ENCODE assay signal across 14 cellular contexts in genomic region chr3:127747066-127747465, GRCh38.
DNase-seq lines count a peak whose midpoint lies in the region; ATAC-seq and TF ChIP-seq lines count a peak whose summit lies in the region.
"Had no signal": no experiment of that assay in that cellular context is flagged by ENCODE, and none has a peak within 500 bp of the region (broad histone marks: within the 10 kb centered on the region; RNA-seq: fewer than 3 reads in every experiment).

No MANE protein-coding gene starts in this region.

- in situ Hi-C loops in mammary epithelial cell (cut with MboI; ENCODE audit: low sequenced_read_pairs in 2 of 2) = no loop called here

- H4K20me1 ChIP-seq in mammary epithelial cell (ENCODE audit: insufficient read depth, low read length) = no peaks in the 10 kb centered on the region

- no TSS peak for BruUV-seq in MCF 10A (replicated peaks; lab: Mats Ljungman, UMichigan)
- no TSS peak for BruUV-seq in mammary epithelial cell (replicated peaks; lab: Mats Ljungman, UMichigan)

- H3K27me3 Mint-ChIP-seq in MCF 10A (ENCODE audit: insufficient read depth, unreplicated experiment) (no peaks in the 10 kb centered on the region), osteocyte (ENCODE audit: unreplicated experiment) (no peaks in the 10 kb centered on the region)

- peaks cover 46% of the 10 kb centered on the region for H3K4me1 Mint-ChIP-seq in MCF 10A (ENCODE audit: insufficient read depth, unreplicated experiment)
- H3K4me1 Mint-ChIP-seq in osteocyte (ENCODE audit: unreplicated experiment) = peaks cover 89% of the 10 kb centered on the region

- H3K9me3 Mint-ChIP-seq in MCF 10A (ENCODE audit: unreplicated experiment) = no peaks in the 10 kb centered on the region
- no peaks in the 10 kb centered on the region for H3K9me3 Mint-ChIP-seq in osteocyte (ENCODE audit: unreplicated experiment)
- H3K9me3 Mint-ChIP-seq: activated CD4-positive, alpha-beta memory T cell treated with anti-CD3 and anti-CD28 coated beads for 36 hours had no signal

- no peaks in the 10 kb centered on the region for H3K79me2 ChIP-seq in mammary epithelial cell (ENCODE audit: insufficient read depth, low read length)

- H3K36me3 ChIP-seq in mammary epithelial cell (ENCODE audit: insufficient read depth, low read length) (no peaks in the 10 kb centered on the region), upper lobe of left lung (no peaks in the 10 kb centered on the region)

- intact Hi-C loops in MCF 10A (cut with micrococcal nuclease) (loop anchor here (5.0 kb wide), 2 partner anchors 55 to 155 kb away; partner anchors contain the start of gene TPRA1), mammary epithelial cell (cut with micrococcal nuclease) (no loop called here)

- no peak overlapping the region for H3K4me2 ChIP-seq in mammary epithelial cell (ENCODE audit: insufficient read depth, low read depth, low read length)

- H3K4me1 ChIP-seq in mammary epithelial cell (ENCODE audit: insufficient read depth, low read length) = peaks cover 50% of the 10 kb centered on the region
- H3K4me1 ChIP-seq in upper lobe of left lung = peaks cover 29 to 59% (median 51%) of the 10 kb centered on the region in 4 donors

- H3K4me3 ChIP-seq in mammary epithelial cell (replicated peaks in 1 of 3; ENCODE audit: insufficient read depth in 1 of 3, low read depth in 2 of 3, low read length in 3 of 3) (no peak overlapping the region), upper lobe of left lung (no peak overlapping the region)

- H3K27ac ChIP-seq in mammary epithelial cell (ENCODE audit: insufficient read depth, low read depth, low read length) = no peak overlapping the region
- H3K27ac ChIP-seq in epithelial cell of prostate = peak overlapping the region; percentile 90
- peak overlapping the region; percentile 41 to 68 (median 58) for H3K27ac ChIP-seq in upper lobe of left lung

- TF ChIP-seq CTCF in MCF 10A (IDR thresholded peaks at IDR 0.05; ENCODE audit: unreplicated experiment) (no peak), mammary epithelial cell (conservative IDR thresholded peaks at IDR 0.05 in 1 of 2, IDR thresholded peaks at IDR 0.05 in 1 of 2; ENCODE audit: extremely low read depth in 1 of 2, insufficient read depth in 1 of 2, low read depth in 1 of 2, low read length in 2 of 2) (no peak), osteocyte (IDR thresholded peaks at IDR 0.05) (no peak), upper lobe of left lung (IDR thresholded peaks at IDR 0.05) (no peak)

- ATAC-seq in upper lobe of left lung (ENCODE audit: low FRiP score in 2 of 2) (no peak), HG02852 (IDR thresholded peaks at IDR 0.05; ENCODE audit: unreplicated experiment) (no peak), HG03469 (IDR thresholded peaks at IDR 0.05; ENCODE audit: unreplicated experiment) (no peak)

- TF ChIP-seq EP300 in upper lobe of left lung (IDR thresholded peaks at IDR 0.05) = no peak

- no peaks in the 10 kb centered on the region for H3K9me3 ChIP-seq in mammary epithelial cell (replicated peaks; ENCODE audit: insufficient read depth, low read length)
- H3K9me3 ChIP-seq in upper lobe of left lung = no peaks in the 10 kb centered on the region

- no peak overlapping the region for H2AFZ ChIP-seq in mammary epithelial cell (ENCODE audit: low read depth, low read length)

- H3K4me3 Mint-ChIP-seq in MCF 10A (ENCODE audit: unreplicated experiment) (no peak overlapping the region), osteocyte (ENCODE audit: unreplicated experiment) (peak overlapping the region; percentile 47)
- H3K4me3 Mint-ChIP-seq: activated CD4-positive, alpha-beta memory T cell treated with anti-CD3 and anti-CD28 coated beads for 36 hours had no signal

- no peak for TF ChIP-seq POLR2A in upper lobe of left lung (IDR thresholded peaks at IDR 0.05)

- WGBS in mammary epithelial cell (ENCODE audit: low coverage, missing lambda C conversion rate) = 100% methylated on average over 1 of the region's 1 CpG
- WGBS in upper lobe of left lung, 2 donors = 70 to 90% methylated on average over 1 of the region's 1 CpG

- POLR2A ChIA-PET in MCF 10A (lab: Yijun Ruan, JAX) = interaction anchor here (0.8 to 1.7 kb wide), 3 partner anchors 9 to 306 kb away, joined by 3 to 6 read pairs (median 3); no protein-coding TSS in a partner anchor

- dilution Hi-C loops in mammary epithelial cell (cut with HindIII; ENCODE audit: low sequenced_read_pairs) = no loop called here

- H3K27me3 ChIP-seq in mammary epithelial cell (ENCODE audit: insufficient read depth, low read length) (no peaks in the 10 kb centered on the region), upper lobe of left lung (no peaks in the 10 kb centered on the region)

- DNase-seq in MCF 10A (ENCODE audit: unreplicated experiment) = no peak
- no peak for DNase-seq in mammary epithelial cell
- no peak for DNase-seq in epithelial cell of prostate (ENCODE audit: low read depth, low spot score)
- no peak for DNase-seq in osteocyte (ENCODE audit: extremely low spot score, unreplicated experiment)
- no peak for DNase-seq in upper lobe of left lung
- DNase-seq in ureter (ENCODE audit: low spot score) = no peak
- DNase-seq: ACHN; activated CD4-positive, alpha-beta memory T cell treated with anti-CD3 and anti-CD28 coated beads for 36 hours; central memory CD4-positive, alpha-beta T cell; NCI-H1105; stimulated activated CD4-positive, alpha-beta T cell treated with anti-CD3 and anti-CD28 coated beads, Interleukin-4, amount 100 ng/mL, for 4 hours had no signal

- H3K27ac Mint-ChIP-seq in MCF 10A (ENCODE audit: low read depth, unreplicated experiment) (peak overlapping the region; percentile 64), osteocyte (ENCODE audit: unreplicated experiment) (peak overlapping the region; percentile 96)
- H3K27ac Mint-ChIP-seq: activated CD4-positive, alpha-beta memory T cell treated with anti-CD3 and anti-CD28 coated beads for 36 hours; progenitor cell of endocrine pancreas had no signal

- H3K9ac ChIP-seq in mammary epithelial cell (ENCODE audit: insufficient read depth, low read length) = no peak overlapping the region

- H3K36me3 Mint-ChIP-seq in MCF 10A (ENCODE audit: insufficient read depth, unreplicated experiment) (no peaks in the 10 kb centered on the region), osteocyte (ENCODE audit: unreplicated experiment) (peaks cover 2% of the 10 kb centered on the region)
- H3K36me3 Mint-ChIP-seq: activated CD4-positive, alpha-beta memory T cell treated with anti-CD3 and anti-CD28 coated beads for 36 hours had no signal

- CTCF ChIA-PET in MCF 10A (lab: Yijun Ruan, JAX) = interaction anchor here (0.6 to 1.1 kb wide), 8 partner anchors 12 to 313 kb away, joined by 3 to 7 read pairs (median 3); no protein-coding TSS in a partner anchor
- CTCF ChIA-PET in mammary epithelial cell (lab: Charles Lee; ENCODE audit: low non-redundant PET) = no interaction called here
